Comparison of ENCODE assay signal across 12 cellular contexts in the genomic region with DNA sequence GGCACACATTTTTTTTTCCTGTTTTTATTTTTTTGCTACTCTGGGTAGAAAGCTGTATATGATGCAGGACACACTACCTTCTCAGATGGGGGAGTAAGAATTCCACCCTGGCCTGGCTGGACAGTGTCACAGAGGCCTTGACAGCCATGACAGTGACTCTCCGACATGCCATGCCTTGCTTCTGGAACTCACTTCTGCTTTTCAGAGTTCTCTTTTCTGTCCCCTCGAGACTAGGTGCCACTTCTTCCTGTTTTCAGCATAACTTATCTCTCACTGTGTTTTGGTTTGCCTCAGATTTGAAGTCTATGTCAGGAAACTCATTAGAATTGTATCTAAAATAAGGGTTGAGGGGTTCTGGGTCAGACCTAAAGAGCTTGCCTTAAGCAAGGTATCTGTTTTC.
DNase-seq lines count a peak whose midpoint lies in the region; ATAC-seq and TF ChIP-seq lines count a peak whose summit lies in the region.
"Had no signal": no experiment of that assay in that cellular context is flagged by ENCODE, and none has a peak within 500 bp of the region (broad histone marks: within the 10 kb centered on the region; RNA-seq: fewer than 3 reads in every experiment).

No MANE protein-coding gene starts in this region.

- H3K9me3 ChIP-seq in prostate gland, result no peaks in the 10 kb centered on the region

- H3K4me3 ChIP-seq in prostate gland, result no peak overlapping the region

- H3K27ac Mint-ChIP-seq in effector memory CD8-positive, alpha-beta T cell, result peak overlapping the region; percentile 41 to 72
- H3K27ac Mint-ChIP-seq: nephron progenitor cell had no signal

- no peaks in the 10 kb centered on the region for H3K36me3 ChIP-seq in prostate gland

- no peaks in the 10 kb centered on the region for H3K27me3 Mint-ChIP-seq in effector memory CD8-positive, alpha-beta T cell

- no peaks in the 10 kb centered on the region for H3K4me1 ChIP-seq in prostate gland (replicated peaks)

- TF ChIP-seq POLR2A in prostate gland (IDR thresholded peaks at IDR 0.05), result no peak

- no peaks in the 10 kb centered on the region for H3K27me3 ChIP-seq in prostate gland (replicated peaks; ENCODE audit: insufficient read depth)

- H3K4me3 Mint-ChIP-seq in effector memory CD8-positive, alpha-beta T cell, result peak overlapping the region in 1 of 2 donors; percentile 2
- H3K4me3 Mint-ChIP-seq: nephron progenitor cell had no signal

- ATAC-seq in GM18498 (IDR thresholded peaks at IDR 0.05; ENCODE audit: unreplicated experiment) (peak; percentile 85), GM21529 (IDR thresholded peaks at IDR 0.05; ENCODE audit: unreplicated experiment) (peak; percentile 78), HG03558 (IDR thresholded peaks at IDR 0.05; ENCODE audit: extremely low read depth, unreplicated experiment) (peak; percentile 66)
- ATAC-seq in effector memory CD8-positive, alpha-beta T cell (replicated peaks), result no peak

- intact Hi-C loops in prostate gland (cut with DNase I), result no loop called here

- no peak for TF ChIP-seq CTCF in GM10266 (IDR thresholded peaks at IDR 0.05; ENCODE audit: control insufficient read depth, insufficient read depth, low read depth, missing control alignments)
- TF ChIP-seq CTCF in prostate gland (IDR thresholded peaks at IDR 0.05), result no peak

- H3K9me3 Mint-ChIP-seq in effector memory CD8-positive, alpha-beta T cell, result no peaks in the 10 kb centered on the region
- H3K9me3 Mint-ChIP-seq: nephron progenitor cell had no signal

- WGBS in prostate gland, result 72% methylated on average over 2 of the region's 2 CpGs

- H3K27ac ChIP-seq in caudate nucleus (ENCODE audit: low read depth, low read length) (no peak overlapping the region), prostate gland (no peak overlapping the region)

- H3K4me1 Mint-ChIP-seq in effector memory CD8-positive, alpha-beta T cell (ENCODE audit: low read depth in 2 of 2), result peaks cover 24 to 55% of the 10 kb centered on the region in 2 donors
- H3K4me1 Mint-ChIP-seq: nephron progenitor cell had no signal

- DNase-seq in effector memory CD8-positive, alpha-beta T cell, result no peak
- no peak for DNase-seq in GM10266 (ENCODE audit: extremely low spot score)
- DNase-seq in epidermal melanocyte (ENCODE audit: insufficient read length, low spot score), result no peak
- no peak for DNase-seq in caudate nucleus (lab: John Stamatoyannopoulos, UW)
- no peak for DNase-seq in prostate gland (ENCODE audit: low spot score)
- DNase-seq: amniotic stem cell, NCI-H187 treated with DMSO at 0.1 percent for 48 hours, nephron progenitor cell, T-helper 9 cell had no signal

- no peaks in the 10 kb centered on the region for H3K36me3 Mint-ChIP-seq in effector memory CD8-positive, alpha-beta T cell (ENCODE audit: insufficient read depth)
